Comparison of ENCODE assay signal across 1 cellular context in the genomic region with DNA sequence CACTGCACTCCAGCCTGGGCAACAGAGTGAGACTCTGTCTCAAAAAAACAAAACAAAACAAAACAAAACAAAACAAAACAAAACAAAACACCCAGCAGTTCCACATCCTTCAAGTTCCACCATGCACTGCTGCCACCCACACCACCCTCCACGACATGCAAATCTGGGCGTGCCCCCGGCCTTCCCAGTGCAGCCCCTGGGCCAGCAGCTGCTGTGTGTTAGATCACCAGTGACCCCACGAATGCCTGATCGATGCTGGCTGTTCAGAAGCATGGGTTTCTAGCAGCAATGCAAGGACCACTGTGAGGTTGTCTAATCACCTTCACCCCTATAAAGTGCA.
TF ChIP-seq lines count a peak whose summit lies in the region.

No MANE protein-coding gene starts in this region.

TF ChIP-seq in H1, 55 proteins besides CTCF, POLR2A, EP300 and RAD21 (continued from another document):
- TF ChIP-seq, protein P1, sequence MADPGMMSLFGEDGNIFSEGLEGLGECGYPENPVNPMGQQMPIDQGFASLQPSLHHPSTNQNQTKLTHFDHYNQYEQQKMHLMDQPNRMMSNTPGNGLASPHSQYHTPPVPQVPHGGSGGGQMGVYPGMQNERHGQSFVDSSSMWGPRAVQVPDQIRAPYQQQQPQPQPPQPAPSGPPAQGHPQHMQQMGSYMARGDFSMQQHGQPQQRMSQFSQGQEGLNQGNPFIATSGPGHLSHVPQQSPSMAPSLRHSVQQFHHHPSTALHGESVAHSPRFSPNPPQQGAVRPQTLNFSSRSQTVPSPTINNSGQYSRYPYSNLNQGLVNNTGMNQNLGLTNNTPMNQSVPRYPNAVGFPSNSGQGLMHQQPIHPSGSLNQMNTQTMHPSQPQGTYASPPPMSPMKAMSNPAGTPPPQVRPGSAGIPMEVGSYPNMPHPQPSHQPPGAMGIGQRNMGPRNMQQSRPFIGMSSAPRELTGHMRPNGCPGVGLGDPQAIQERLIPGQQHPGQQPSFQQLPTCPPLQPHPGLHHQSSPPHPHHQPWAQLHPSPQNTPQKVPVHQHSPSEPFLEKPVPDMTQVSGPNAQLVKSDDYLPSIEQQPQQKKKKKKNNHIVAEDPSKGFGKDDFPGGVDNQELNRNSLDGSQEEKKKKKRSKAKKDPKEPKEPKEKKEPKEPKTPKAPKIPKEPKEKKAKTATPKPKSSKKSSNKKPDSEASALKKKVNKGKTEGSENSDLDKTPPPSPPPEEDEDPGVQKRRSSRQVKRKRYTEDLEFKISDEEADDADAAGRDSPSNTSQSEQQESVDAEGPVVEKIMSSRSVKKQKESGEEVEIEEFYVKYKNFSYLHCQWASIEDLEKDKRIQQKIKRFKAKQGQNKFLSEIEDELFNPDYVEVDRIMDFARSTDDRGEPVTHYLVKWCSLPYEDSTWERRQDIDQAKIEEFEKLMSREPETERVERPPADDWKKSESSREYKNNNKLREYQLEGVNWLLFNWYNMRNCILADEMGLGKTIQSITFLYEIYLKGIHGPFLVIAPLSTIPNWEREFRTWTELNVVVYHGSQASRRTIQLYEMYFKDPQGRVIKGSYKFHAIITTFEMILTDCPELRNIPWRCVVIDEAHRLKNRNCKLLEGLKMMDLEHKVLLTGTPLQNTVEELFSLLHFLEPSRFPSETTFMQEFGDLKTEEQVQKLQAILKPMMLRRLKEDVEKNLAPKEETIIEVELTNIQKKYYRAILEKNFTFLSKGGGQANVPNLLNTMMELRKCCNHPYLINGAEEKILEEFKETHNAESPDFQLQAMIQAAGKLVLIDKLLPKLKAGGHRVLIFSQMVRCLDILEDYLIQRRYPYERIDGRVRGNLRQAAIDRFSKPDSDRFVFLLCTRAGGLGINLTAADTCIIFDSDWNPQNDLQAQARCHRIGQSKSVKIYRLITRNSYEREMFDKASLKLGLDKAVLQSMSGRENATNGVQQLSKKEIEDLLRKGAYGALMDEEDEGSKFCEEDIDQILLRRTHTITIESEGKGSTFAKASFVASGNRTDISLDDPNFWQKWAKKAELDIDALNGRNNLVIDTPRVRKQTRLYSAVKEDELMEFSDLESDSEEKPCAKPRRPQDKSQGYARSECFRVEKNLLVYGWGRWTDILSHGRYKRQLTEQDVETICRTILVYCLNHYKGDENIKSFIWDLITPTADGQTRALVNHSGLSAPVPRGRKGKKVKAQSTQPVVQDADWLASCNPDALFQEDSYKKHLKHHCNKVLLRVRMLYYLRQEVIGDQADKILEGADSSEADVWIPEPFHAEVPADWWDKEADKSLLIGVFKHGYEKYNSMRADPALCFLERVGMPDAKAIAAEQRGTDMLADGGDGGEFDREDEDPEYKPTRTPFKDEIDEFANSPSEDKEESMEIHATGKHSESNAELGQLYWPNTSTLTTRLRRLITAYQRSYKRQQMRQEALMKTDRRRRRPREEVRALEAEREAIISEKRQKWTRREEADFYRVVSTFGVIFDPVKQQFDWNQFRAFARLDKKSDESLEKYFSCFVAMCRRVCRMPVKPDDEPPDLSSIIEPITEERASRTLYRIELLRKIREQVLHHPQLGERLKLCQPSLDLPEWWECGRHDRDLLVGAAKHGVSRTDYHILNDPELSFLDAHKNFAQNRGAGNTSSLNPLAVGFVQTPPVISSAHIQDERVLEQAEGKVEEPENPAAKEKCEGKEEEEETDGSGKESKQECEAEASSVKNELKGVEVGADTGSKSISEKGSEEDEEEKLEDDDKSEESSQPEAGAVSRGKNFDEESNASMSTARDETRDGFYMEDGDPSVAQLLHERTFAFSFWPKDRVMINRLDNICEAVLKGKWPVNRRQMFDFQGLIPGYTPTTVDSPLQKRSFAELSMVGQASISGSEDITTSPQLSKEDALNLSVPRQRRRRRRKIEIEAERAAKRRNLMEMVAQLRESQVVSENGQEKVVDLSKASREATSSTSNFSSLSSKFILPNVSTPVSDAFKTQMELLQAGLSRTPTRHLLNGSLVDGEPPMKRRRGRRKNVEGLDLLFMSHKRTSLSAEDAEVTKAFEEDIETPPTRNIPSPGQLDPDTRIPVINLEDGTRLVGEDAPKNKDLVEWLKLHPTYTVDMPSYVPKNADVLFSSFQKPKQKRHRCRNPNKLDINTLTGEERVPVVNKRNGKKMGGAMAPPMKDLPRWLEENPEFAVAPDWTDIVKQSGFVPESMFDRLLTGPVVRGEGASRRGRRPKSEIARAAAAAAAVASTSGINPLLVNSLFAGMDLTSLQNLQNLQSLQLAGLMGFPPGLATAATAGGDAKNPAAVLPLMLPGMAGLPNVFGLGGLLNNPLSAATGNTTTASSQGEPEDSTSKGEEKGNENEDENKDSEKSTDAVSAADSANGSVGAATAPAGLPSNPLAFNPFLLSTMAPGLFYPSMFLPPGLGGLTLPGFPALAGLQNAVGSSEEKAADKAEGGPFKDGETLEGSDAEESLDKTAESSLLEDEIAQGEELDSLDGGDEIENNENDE (IDR thresholded peaks at IDR 0.05; ENCODE audit: insufficient replicate concordance, low read length) = no peak
- TF ChIP-seq, protein P2, sequence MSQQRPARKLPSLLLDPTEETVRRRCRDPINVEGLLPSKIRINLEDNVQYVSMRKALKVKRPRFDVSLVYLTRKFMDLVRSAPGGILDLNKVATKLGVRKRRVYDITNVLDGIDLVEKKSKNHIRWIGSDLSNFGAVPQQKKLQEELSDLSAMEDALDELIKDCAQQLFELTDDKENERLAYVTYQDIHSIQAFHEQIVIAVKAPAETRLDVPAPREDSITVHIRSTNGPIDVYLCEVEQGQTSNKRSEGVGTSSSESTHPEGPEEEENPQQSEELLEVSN (IDR thresholded peaks at IDR 0.05) = no peak
TF ChIP-seq in H1: peak in this region for 0.
